8 cellular contexts compared by ENCODE assay signal in genomic region chr3:128726691-128727031, GRCh38. TPM values are rescaled to one million over a fixed set of nuclear protein-coding genes. Genes with fewer than 3 reads are reported as not detected.
DNase-seq lines count a peak whose midpoint lies in the region; ATAC-seq and TF ChIP-seq lines count a peak whose summit lies in the region.

No MANE protein-coding gene starts in this region.

- TF ChIP-seq CTCF in AG10803 (conservative IDR thresholded peaks at IDR 0.05; ENCODE audit: low read length) (no peak), NB4 (IDR thresholded peaks at IDR 0.05; ENCODE audit: low read depth, low read length) (no peak), epithelial cell of proximal tubule (conservative IDR thresholded peaks at IDR 0.05; ENCODE audit: low read depth, low read length) (no peak), mucosa of descending colon (IDR thresholded peaks at IDR 0.05) (no peak)

- TF ChIP-seq POLR2A in NB4 (IDR thresholded peaks at IDR 0.05; ENCODE audit: extremely low read depth, insufficient read length), result no peak

- peak; percentile 12 for ATAC-seq in GM21576 (IDR thresholded peaks at IDR 0.05; ENCODE audit: unreplicated experiment)
- ATAC-seq in mucosa of descending colon, result peak; percentile 75

- H3K4me3 ChIP-seq in AG10803 (ENCODE audit: low read length) (peak overlapping the region; percentile 87), NB4 (ENCODE audit: low read depth, low read length) (peak overlapping the region; percentile 98), epithelial cell of proximal tubule (ENCODE audit: low read depth, low read length) (peak overlapping the region; percentile 95), mucosa of descending colon (peak overlapping the region; percentile 100)

- intact Hi-C loops in mucosa of descending colon (cut with DNase I, micrococcal nuclease), result no loop called here

- H3K9me3 ChIP-seq in mucosa of descending colon, result no peaks in the 10 kb centered on the region

- DNase-seq in AG10803 (ENCODE audit: low read depth) (peak; percentile 63), NB4 (ENCODE audit: low read depth) (peak; percentile 62), activated T-cell treated with anti-CD3 and anti-CD28 coated beads for 48 hours (ENCODE audit: low read depth) (peak; percentile 55), epithelial cell of proximal tubule (ENCODE audit: low read depth) (no peak), mucosa of descending colon (peak; percentile 75 to 87 (median 78)), NCI-H2107 (lab: John Stamatoyannopoulos, UW) (no peak)
- peak; percentile 7 to 24 for DNase-seq in stimulated activated CD8-positive, alpha-beta memory T cell treated with anti-CD3 and anti-CD28 coated beads, Interleukin-4, amount 100 ng/mL, for 1 hour (ENCODE audit: low read depth in 2 of 2, low spot score in 1 of 2)

- H3K36me3 ChIP-seq in mucosa of descending colon (ENCODE audit: low read depth), result no peaks in the 10 kb centered on the region

- peaks cover 10% of the 10 kb centered on the region for H3K4me1 ChIP-seq in mucosa of descending colon (ENCODE audit: low read depth)

RNA-seq across cellular contexts. Expression of gene RAB7A, which starts 0.7 kb away (rescaled TPM):
- total RNA-seq in epithelial cell of proximal tubule (55.6 and 67.9 TPM in 2 replicates), mucosa of descending colon (100 to 1,000 TPM; 237 to 302 (median 265) TPM)

Comparison
In these comparisons a context has a peak if more than half of its experiments do, and no peak if none do; other contexts are left out.
1. DNase-seq: peak in AG10803 (single experiment), NB4 (single experiment), activated T-cell treated with anti-CD3 and anti-CD28 coated beads for 48 hours (single experiment), mucosa of descending colon (3 of 3) and stimulated activated CD8-positive, alpha-beta memory T cell treated with anti-CD3 and anti-CD28 coated beads, Interleukin-4, amount 100 ng/mL, for 1 hour (2 of 2); none in epithelial cell of proximal tubule (single experiment) and NCI-H2107 (single experiment).
2. Peak in every context shown above with its lines, with median percentiles within 50 percentile points of each other: H3K4me3 ChIP-seq.